ENCODE assay signal across 22 cellular contexts in the genomic region with DNA sequence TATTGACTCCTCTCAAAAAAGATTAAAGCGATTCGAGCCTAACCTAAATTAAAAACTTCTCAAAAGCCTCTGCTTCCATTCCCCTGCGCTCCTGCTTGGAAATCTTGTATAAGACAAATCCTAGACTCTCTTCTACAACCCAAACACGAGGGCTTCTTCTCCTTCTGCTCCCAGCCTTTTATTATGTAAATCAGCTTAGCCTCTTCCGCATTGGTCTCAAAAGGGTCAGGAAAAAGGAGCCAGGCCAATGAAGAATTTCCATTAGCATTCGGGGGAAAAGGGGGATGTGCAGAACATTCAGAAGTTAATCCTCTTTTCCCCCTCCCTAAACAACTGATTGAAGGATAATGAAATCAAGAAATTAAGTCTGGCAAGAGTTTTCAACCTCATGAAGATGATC.
DNase-seq lines count a peak whose midpoint lies in the region; ATAC-seq, FAIRE-seq and TF ChIP-seq lines count a peak whose summit lies in the region.
"Had no signal": no experiment of that assay in that cellular context is flagged by ENCODE, and none has a peak within 500 bp of the region (broad histone marks: within the 10 kb centered on the region; RNA-seq: fewer than 3 reads in every experiment).

No MANE protein-coding gene starts in this region.

- WGBS in H1 (ENCODE audit: extremely low coverage in 1 of 2, insufficient coverage in 1 of 2, insufficient read length in 1 of 2, insufficient replicate concordance in 2 of 2, low coverage in 1 of 2, low lambda C conversion rate in 2 of 2, missing lambda C conversion rate in 1 of 2), 2 experiments = 65% methylated on average over 6 of the region's 6 CpGs; no CpG with 5 or more reads in 1 of the 2 experiments

- no peak overlapping the region for H2BK15ac ChIP-seq in H1 (ENCODE audit: low read length)

- no peak overlapping the region for H2BK5ac ChIP-seq in H1 (ENCODE audit: low read depth, low read length)

- intact Hi-C loops in naive thymus-derived CD4-positive, alpha-beta T cell (cut with micrococcal nuclease) = no loop called here

- no peak overlapping the region for H4K91ac ChIP-seq in H1 (replicated peaks; ENCODE audit: insufficient read length, low read length)

- DNase-seq in GM23338 (ENCODE audit: low spot score) (peak; percentile 31), NCI-H82 (lab: John Stamatoyannopoulos, UW) (peak; percentile 94), H1 (ENCODE audit: low read depth in 1 of 2, low spot score in 2 of 2) (no peak), neural progenitor cell (ENCODE audit: low spot score) (peak; percentile 41), KG1 (lab: John Stamatoyannopoulos, UW) (no peak)
- DNase-seq in naive thymus-derived CD4-positive, alpha-beta T cell = no peak
- no peak for DNase-seq in CD8-positive, alpha-beta memory T cell
- DNase-seq: 8988T; CD8-positive, alpha-beta T cell; COR-L47; DMS 273 treated with DMSO at 0.1 percent for 48 hours; DMS53; DND-41; EL; HCEC 1CT; IMR-90 had no signal

- peaks cover 11% of the 10 kb centered on the region for H3K4me1 ChIP-seq in GM23338 (ENCODE audit: insufficient read depth)
- H3K4me1 ChIP-seq in H1 (replicated peaks in 1 of 4; ENCODE audit: control insufficient read depth in 3 of 4, insufficient read depth in 4 of 4, low read length in 3 of 4) = no peaks in the 10 kb centered on the region
- H3K4me1 ChIP-seq in neural progenitor cell = peaks cover 13% of the 10 kb centered on the region
- H3K4me1 ChIP-seq in naive thymus-derived CD4-positive, alpha-beta T cell (ENCODE audit: control insufficient read depth in 2 of 2, insufficient read depth in 2 of 2, low read length in 2 of 2) = no peaks in the 10 kb centered on the region
- H3K4me1 ChIP-seq in CD8-positive, alpha-beta memory T cell (ENCODE audit: insufficient read depth, low read length) = no peaks in the 10 kb centered on the region
- H3K4me1 ChIP-seq: BLaER1 treated with 17β-estradiol and CSF1 and Interleukin-3, amounts not matched to agents 10 nM and 100 nM had no signal

- H3K27ac Mint-ChIP-seq in GM23338 (no peak overlapping the region), neural progenitor cell (no peak overlapping the region)
- H3K27ac Mint-ChIP-seq in naive thymus-derived CD4-positive, alpha-beta T cell = no peak overlapping the region
- no peak overlapping the region for H3K27ac Mint-ChIP-seq in CD8-positive, alpha-beta memory T cell
- H3K27ac Mint-ChIP-seq: B cell; CD8-positive, alpha-beta T cell had no signal

- ATAC-seq in GM23338 (no peak), GM21786 (IDR thresholded peaks at IDR 0.05; ENCODE audit: unreplicated experiment) (no peak)
- no peak for ATAC-seq in naive thymus-derived CD4-positive, alpha-beta T cell
- ATAC-seq: CD8-positive, alpha-beta T cell; GM12878; K562 had no signal

- H2BK120ac ChIP-seq in H1 (replicated peaks; ENCODE audit: low read depth, low read length) = no peak overlapping the region

- H3K4me3 Mint-ChIP-seq in GM23338 (no peak overlapping the region), neural progenitor cell (no peak overlapping the region)
- no peak overlapping the region for H3K4me3 Mint-ChIP-seq in naive thymus-derived CD4-positive, alpha-beta T cell
- no peak overlapping the region for H3K4me3 Mint-ChIP-seq in CD8-positive, alpha-beta memory T cell
- H3K4me3 Mint-ChIP-seq: B cell; CD8-positive, alpha-beta T cell had no signal

- peaks cover 4% of the 10 kb centered on the region; the same call in 1 of the 2 replicates for H3K9me2 ChIP-seq in GM23338 (ENCODE audit: insufficient read depth)

- H3K14ac ChIP-seq in H1 (ENCODE audit: insufficient read length) = no peak overlapping the region

- H3K27ac ChIP-seq in GM23338 (ENCODE audit: low read depth) (no peak overlapping the region), H1 (ENCODE audit: low read depth, low read length) (no peak overlapping the region), neural progenitor cell (no peak overlapping the region)
- H3K27ac ChIP-seq in naive thymus-derived CD4-positive, alpha-beta T cell (ENCODE audit: low read depth, low read length) = no peak overlapping the region
- no peak overlapping the region for H3K27ac ChIP-seq in CD8-positive, alpha-beta memory T cell (ENCODE audit: low read depth, low read length)
- H3K27ac ChIP-seq: BLaER1 treated with 17β-estradiol and CSF1 and Interleukin-3, amounts not matched to agents 10 nM and 100 nM had no signal

- H3K36me3 Mint-ChIP-seq in GM23338 (ENCODE audit: low read depth) = peaks cover 44% of the 10 kb centered on the region
- H3K36me3 Mint-ChIP-seq in neural progenitor cell = no peaks in the 10 kb centered on the region
- no peaks in the 10 kb centered on the region for H3K36me3 Mint-ChIP-seq in naive thymus-derived CD4-positive, alpha-beta T cell
- no peaks in the 10 kb centered on the region for H3K36me3 Mint-ChIP-seq in CD8-positive, alpha-beta memory T cell
- H3K36me3 Mint-ChIP-seq: CD8-positive, alpha-beta T cell had no signal

- no peak for FAIRE-seq in H1 (lab: Jason Lieb, UNC)
- FAIRE-seq: GM12878, HTR-8/SVneo, K562 had no signal

- H3K4me2 ChIP-seq in GM23338 (peak overlapping the region; percentile 17), H1 (ENCODE audit: insufficient read depth in 1 of 2, low read depth in 2 of 2, low read length in 2 of 2) (no peak overlapping the region), neural progenitor cell (peak overlapping the region; percentile 38)
- H3K4me2 ChIP-seq: BLaER1 treated with 17β-estradiol and CSF1 and Interleukin-3, amounts not matched to agents 10 nM and 100 nM had no signal

- peaks cover 14% of the 10 kb centered on the region for H3K4me1 Mint-ChIP-seq in GM23338
- peaks cover 9% of the 10 kb centered on the region for H3K4me1 Mint-ChIP-seq in neural progenitor cell
- no peaks in the 10 kb centered on the region for H3K4me1 Mint-ChIP-seq in naive thymus-derived CD4-positive, alpha-beta T cell
- H3K4me1 Mint-ChIP-seq in CD8-positive, alpha-beta memory T cell = no peaks in the 10 kb centered on the region
- H3K4me1 Mint-ChIP-seq: B cell had no signal

- H3K36me3 ChIP-seq in GM23338 (ENCODE audit: insufficient read depth) (no peaks in the 10 kb centered on the region), H1 (ENCODE audit: control insufficient read depth in 2 of 4, insufficient read depth in 4 of 4, low read length in 3 of 4) (no peaks in the 10 kb centered on the region; a peak in 1 of 8 replicates), neural progenitor cell (no peaks in the 10 kb centered on the region)
- no peaks in the 10 kb centered on the region for H3K36me3 ChIP-seq in naive thymus-derived CD4-positive, alpha-beta T cell (ENCODE audit: control insufficient read depth in 2 of 3, insufficient read depth in 3 of 3, low read length in 3 of 3)
- H3K36me3 ChIP-seq in CD8-positive, alpha-beta memory T cell (ENCODE audit: insufficient read depth, low read length) = no peaks in the 10 kb centered on the region
- H3K36me3 ChIP-seq: BLaER1 treated with 17β-estradiol and CSF1 and Interleukin-3, amounts not matched to agents 10 nM and 100 nM had no signal

- H3K27me3 Mint-ChIP-seq in GM23338 (ENCODE audit: insufficient read depth, low read depth, poor library complexity) (peaks cover 6% of the 10 kb centered on the region), neural progenitor cell (ENCODE audit: insufficient read depth, low read depth) (no peaks in the 10 kb centered on the region)
- peaks cover 42 to 54% (median 45%) of the 10 kb centered on the region in 5 donors for H3K27me3 Mint-ChIP-seq in naive thymus-derived CD4-positive, alpha-beta T cell
- peaks cover 21 to 49% of the 10 kb centered on the region in 2 donors for H3K27me3 Mint-ChIP-seq in CD8-positive, alpha-beta memory T cell

- H3F3A ChIP-seq in GM23338 (replicated peaks; ENCODE audit: low read depth) (no peaks in the 10 kb centered on the region), neural progenitor cell (ENCODE audit: low read depth) (peaks cover 13% of the 10 kb centered on the region)

- H3K9ac ChIP-seq in H1 (replicated peaks in 1 of 4; ENCODE audit: extremely low read depth in 1 of 4, low read depth in 3 of 4, low read length in 3 of 4) (no peak overlapping the region), neural progenitor cell (no peak overlapping the region)
- H3K9ac ChIP-seq: BLaER1 treated with 17β-estradiol and CSF1 and Interleukin-3, amounts not matched to agents 10 nM and 100 nM had no signal

- H3K56ac ChIP-seq in H1 (replicated peaks; ENCODE audit: insufficient read length, low read depth, low read length) = no peak overlapping the region

- H2AK5ac ChIP-seq in H1 (ENCODE audit: low read depth, low read length) = no peak overlapping the region

- H3K9me3 Mint-ChIP-seq in GM23338 (peaks cover 41% of the 10 kb centered on the region), neural progenitor cell (peaks cover 12% of the 10 kb centered on the region)
- peaks cover 0 to 8% (median 0%) of the 10 kb centered on the region in 11 donors for H3K9me3 Mint-ChIP-seq in naive thymus-derived CD4-positive, alpha-beta T cell
- H3K9me3 Mint-ChIP-seq in CD8-positive, alpha-beta memory T cell = peaks cover 0 to 7% (median 0%) of the 10 kb centered on the region in 5 donors

- H2BK12ac ChIP-seq in H1 (ENCODE audit: low read depth, low read length) = no peak overlapping the region

- H3K9me3 ChIP-seq in H1 (ENCODE audit: insufficient read depth in 2 of 2, low read depth in 1 of 2, low read length in 1 of 2) (peaks cover 5 to 9% of the 10 kb centered on the region in 2 experiments; a peak in 1 of 4 replicates), neural progenitor cell (ENCODE audit: low read depth) (no peaks in the 10 kb centered on the region)
- H3K9me3 ChIP-seq in naive thymus-derived CD4-positive, alpha-beta T cell (ENCODE audit: control insufficient read depth in 2 of 3, low read length in 3 of 3) = no peaks in the 10 kb centered on the region
- no peaks in the 10 kb centered on the region for H3K9me3 ChIP-seq in CD8-positive, alpha-beta memory T cell (ENCODE audit: low read length)

- H3K4me3 ChIP-seq in GM23338 = no peak overlapping the region
- H3K4me3 ChIP-seq in H1 (ENCODE audit: extremely low read depth in 1 of 4, insufficient read depth in 2 of 4, low read depth in 3 of 4, low read length in 4 of 4) = peak overlapping the region in 1 of 4 experiments; percentile 23; a peak in 1 of 8 replicates
- H3K4me3 ChIP-seq in neural progenitor cell = peak overlapping the region; percentile 9
- no peak overlapping the region for H3K4me3 ChIP-seq in naive thymus-derived CD4-positive, alpha-beta T cell (ENCODE audit: low read length)
- no peak overlapping the region for H3K4me3 ChIP-seq in CD8-positive, alpha-beta memory T cell (ENCODE audit: low read length)
- H3K4me3 ChIP-seq: BLaER1 treated with 17β-estradiol and CSF1 and Interleukin-3, amounts not matched to agents 10 nM and 100 nM; GM12878; K562 had no signal

- no peak for TF ChIP-seq RAD21 in H1 (IDR thresholded peaks at IDR 0.05 in 1 of 2, conservative IDR thresholded peaks at IDR 0.05 in 1 of 2; ENCODE audit: low read depth in 2 of 2, low read length in 2 of 2)

- H3K23ac ChIP-seq in H1 (ENCODE audit: insufficient read length) = no peak overlapping the region

- POLR2A ChIA-PET in H1 (lab: Charles Lee; ENCODE audit: partially characterized antibody) = no interaction called here
- POLR2A ChIA-PET in naive thymus-derived CD4-positive, alpha-beta T cell (lab: Charles Lee) = interaction anchor here (0.7 kb wide), 1 partner anchor 927 kb away, joined by 4 read pairs; no protein-coding TSS in a partner anchor
- POLR2A ChIA-PET in CD8-positive, alpha-beta memory T cell (lab: Charles Lee) = no interaction called here

- no peaks in the 10 kb centered on the region for H3K79me1 ChIP-seq in H1 (ENCODE audit: low read depth, low read length)

- no peak overlapping the region for H3K4ac ChIP-seq in H1 (replicated peaks; ENCODE audit: insufficient read length, low read depth, low read length)

- H3K27me3 ChIP-seq in GM23338 (ENCODE audit: insufficient read depth) = no peaks in the 10 kb centered on the region
- H3K27me3 ChIP-seq in H1 (replicated peaks in 1 of 4; ENCODE audit: control insufficient read depth in 3 of 4, extremely low read depth in 1 of 4, insufficient read depth in 3 of 4, low read length in 3 of 4) = no peaks in the 10 kb centered on the region
- H3K27me3 ChIP-seq in neural progenitor cell = no peaks in the 10 kb centered on the region
- H3K27me3 ChIP-seq in naive thymus-derived CD4-positive, alpha-beta T cell (ENCODE audit: control insufficient read depth in 2 of 2, insufficient read depth in 2 of 2, low read length in 2 of 2) = no peaks in the 10 kb centered on the region
- no peaks in the 10 kb centered on the region for H3K27me3 ChIP-seq in CD8-positive, alpha-beta memory T cell (ENCODE audit: insufficient read depth, low read length, poor library complexity, severe bottlenecking)
- H3K27me3 ChIP-seq: BLaER1 treated with 17β-estradiol and CSF1 and Interleukin-3, amounts not matched to agents 10 nM and 100 nM had no signal

- no peaks in the 10 kb centered on the region for H3K23me2 ChIP-seq in H1 (ENCODE audit: low read depth, low read length)

- no peak overlapping the region for H3K18ac ChIP-seq in H1 (ENCODE audit: extremely low read depth, low read length)

- no peak for TF ChIP-seq POLR2A in H1 (IDR thresholded peaks at IDR 0.05; ENCODE audit: control extremely low read depth in 1 of 2, low read depth in 2 of 2, low read length in 2 of 2)

- 0 out of 2 replicates have a peak overlapping the region, but pooled peaks have one; percentile 69 for H2BK20ac ChIP-seq in H1 (ENCODE audit: low read length)

- H3K79me2 ChIP-seq in GM23338 (replicated peaks; ENCODE audit: insufficient read depth) (no peaks in the 10 kb centered on the region), H1 (ENCODE audit: control insufficient read depth in 1 of 2, insufficient read depth in 2 of 2, low read length in 2 of 2) (no peaks in the 10 kb centered on the region), neural progenitor cell (ENCODE audit: low read depth) (no peaks in the 10 kb centered on the region)

- CTCF ChIA-PET in H1 (lab: Charles Lee; ENCODE audit: partially characterized antibody) = interaction anchor here (1.0 kb wide), 2 partner anchors 300 to 321 kb away, joined by 3 to 4 read pairs; no protein-coding TSS in a partner anchor
- CTCF ChIA-PET in naive thymus-derived CD4-positive, alpha-beta T cell (lab: Charles Lee) = no interaction called here
- CTCF ChIA-PET in CD8-positive, alpha-beta memory T cell (lab: Charles Lee) = no interaction called here

- H4K5ac ChIP-seq in H1 (ENCODE audit: insufficient read length, low read depth, low read length) = no peak overlapping the region

- no peak for TF ChIP-seq CTCF in GM23338 (conservative IDR thresholded peaks at IDR 0.05; ENCODE audit: low read depth in 2 of 2)
- no peak for TF ChIP-seq CTCF in H1 (IDR thresholded peaks at IDR 0.05; ENCODE audit: control extremely low read depth in 1 of 3, insufficient read depth in 1 of 3, low read depth in 1 of 3, low read length in 3 of 3)
- no peak for TF ChIP-seq CTCF in neural progenitor cell (IDR thresholded peaks at IDR 0.05)

- H4K8ac ChIP-seq in H1 (ENCODE audit: extremely low read depth, insufficient read depth, low read length) = no peak overlapping the region

- TF ChIP-seq EP300 in H1 (IDR thresholded peaks at IDR 0.05; ENCODE audit: borderline replicate concordance in 1 of 2, low read depth in 2 of 2, low read length in 2 of 2) = no peak

- H2AFZ ChIP-seq in GM23338 (peak overlapping the region; percentile 12; the same call in 1 of the 2 replicates), H1 (ENCODE audit: low read length) (peak overlapping the region; percentile 30; the same call in 1 of the 2 replicates), neural progenitor cell (replicated peaks) (peak overlapping the region; percentile 65)

- H4K20me1 ChIP-seq in GM23338 (replicated peaks; ENCODE audit: insufficient read depth) (no peaks in the 10 kb centered on the region), H1 (replicated peaks in 1 of 2; ENCODE audit: control insufficient read depth in 1 of 2, insufficient read depth in 2 of 2, low read length in 2 of 2) (no peaks in the 10 kb centered on the region), neural progenitor cell (ENCODE audit: low read depth) (no peaks in the 10 kb centered on the region)
- H4K20me1 ChIP-seq: BLaER1 treated with 17β-estradiol and CSF1 and Interleukin-3, amounts not matched to agents 10 nM and 100 nM had no signal

Comparison
In these comparisons a context has a peak if more than half of its experiments do, and no peak if none do; other contexts are left out.
1. DNase-seq: peak in GM23338 (single experiment), NCI-H82 (single experiment) and neural progenitor cell (single experiment); none in H1 (0 of 2), naive thymus-derived CD4-positive, alpha-beta T cell (0 of 9), KG1 (single experiment) and CD8-positive, alpha-beta memory T cell (0 of 5).
2. H2AFZ ChIP-seq: peak in every context shown above with its lines; median percentile 65 in neural progenitor cell; 30 in H1; 12 in GM23338.
3. H3K4me2 ChIP-seq: peak in GM23338 (single experiment) and neural progenitor cell (single experiment); none in H1 (0 of 2).